ENCODE assay signal across 16 cellular contexts in genomic region chr3:116342499-116342898, GRCh38.
DNase-seq lines count a peak whose midpoint lies in the region; ATAC-seq and TF ChIP-seq lines count a peak whose summit lies in the region.
"Had no signal": no experiment of that assay in that cellular context is flagged by ENCODE, and none has a peak within 500 bp of the region (broad histone marks: within the 10 kb centered on the region; RNA-seq: fewer than 3 reads in every experiment).

No MANE protein-coding gene starts in this region.

- peaks cover 31% of the 10 kb centered on the region for H3K4me1 Mint-ChIP-seq in GM23338
- H3K4me1 Mint-ChIP-seq: CD4-positive, alpha-beta memory T cell had no signal

- intact Hi-C loops in head of caudate nucleus (cut with DNase I) (no loop called here), sigmoid colon (cut with DNase I) (no loop called here)

- H3K4me2 ChIP-seq in GM23338 (peak overlapping the region; percentile 65), smooth muscle cell (peak overlapping the region; percentile 2)
- H3K4me2 ChIP-seq: KMS-11 had no signal

- in situ Hi-C loops in SK-MEL-5 (cut with HindIII; ENCODE audit: low pct_unique_long_range_greater_than_20kb, low sequenced_read_pairs) = no loop called here

- H3K4me3 Mint-ChIP-seq in GM23338 = no peak overlapping the region
- H3K4me3 Mint-ChIP-seq: CD4-positive, alpha-beta memory T cell had no signal

- no peak overlapping the region for H2AFZ ChIP-seq in GM23338
- H2AFZ ChIP-seq in smooth muscle cell (ENCODE audit: low read depth) = no peak overlapping the region

- no peak overlapping the region for H3K27ac Mint-ChIP-seq in GM23338
- H3K27ac Mint-ChIP-seq: CD4-positive, alpha-beta memory T cell had no signal

- no peaks in the 10 kb centered on the region for H3K9me3 ChIP-seq in smooth muscle cell (replicated peaks; ENCODE audit: low read depth)
- no peaks in the 10 kb centered on the region for H3K9me3 ChIP-seq in sigmoid colon
- H3K9me3 ChIP-seq: BE2C, HAP-1 had no signal

- WGBS in smooth muscle cell (ENCODE audit: low lambda C conversion rate) = 48% methylated on average over 2 of the region's 2 CpGs
- 56 to 67% methylated on average over 2 of the region's 2 CpGs for WGBS in sigmoid colon, 2 donors

- H3K4me3 ChIP-seq in GM12865 (ENCODE audit: low read depth, low read length) = no peak overlapping the region
- no peak overlapping the region for H3K4me3 ChIP-seq in GM23338
- no peak overlapping the region for H3K4me3 ChIP-seq in smooth muscle cell
- H3K4me3 ChIP-seq in sigmoid colon = no peak overlapping the region
- H3K4me3 ChIP-seq: HAP-1 had no signal

- H3F3A ChIP-seq in GM23338 (replicated peaks; ENCODE audit: low read depth) (no peaks in the 10 kb centered on the region), smooth muscle cell (ENCODE audit: low read depth) (no peaks in the 10 kb centered on the region)

- H3K79me2 ChIP-seq in GM23338 (replicated peaks; ENCODE audit: insufficient read depth) (no peaks in the 10 kb centered on the region), smooth muscle cell (ENCODE audit: low read depth) (no peaks in the 10 kb centered on the region)

- H3K36me3 Mint-ChIP-seq in GM23338 (ENCODE audit: low read depth) = no peaks in the 10 kb centered on the region
- H3K36me3 Mint-ChIP-seq: CD4-positive, alpha-beta memory T cell had no signal

- DNase-seq in GM12865 (ENCODE audit: low read depth) (peak; percentile 6), GM23338 (ENCODE audit: low spot score) (no peak), SK-MEL-5 (ENCODE audit: low read depth, low spot score) (peak; percentile 59), smooth muscle cell (lab: John Stamatoyannopoulos, UW; ENCODE audit: unreplicated experiment) (no peak), head of caudate nucleus (no peak), sigmoid colon (no peak)
- DNase-seq in stimulated activated CD4-positive, alpha-beta T cell treated with anti-CD3 and anti-CD28 coated beads, Interleukin-2, amount 100 ng/mL, for 48 hours = no peak
- DNase-seq: BE2C; CD4-positive, alpha-beta memory T cell; DMS153; DND-41; GOT3 had no signal

- no peak for TF ChIP-seq POLR2A in sigmoid colon (IDR thresholded peaks at IDR 0.05)

- no peaks in the 10 kb centered on the region for H3K9me2 ChIP-seq in GM23338 (ENCODE audit: insufficient read depth)

- H3K27ac ChIP-seq in GM23338 (ENCODE audit: low read depth) (no peak overlapping the region), smooth muscle cell (ENCODE audit: low read depth) (peak overlapping the region; percentile 2), sigmoid colon (no peak overlapping the region)
- H3K27ac ChIP-seq: C4-2B, KMS-11 had no signal

- TF ChIP-seq CTCF in GM12865 (IDR thresholded peaks at IDR 0.05; ENCODE audit: insufficient read depth, low read depth, low read length, missing control alignments) (no peak), GM23338 (conservative IDR thresholded peaks at IDR 0.05; ENCODE audit: low read depth in 2 of 2) (no peak), smooth muscle cell (IDR thresholded peaks at IDR 0.05; ENCODE audit: borderline replicate concordance, insufficient read depth, poor library complexity, severe bottlenecking) (no peak), sigmoid colon (IDR thresholded peaks at IDR 0.05) (no peak)

- ATAC-seq in GM23338 = no peak
- ATAC-seq: HepG2 had no signal

- no peak for TF ChIP-seq EP300 in sigmoid colon (IDR thresholded peaks at IDR 0.05)

- H3K36me3 ChIP-seq in GM23338 (ENCODE audit: insufficient read depth) (no peaks in the 10 kb centered on the region), smooth muscle cell (ENCODE audit: low read depth) (no peaks in the 10 kb centered on the region), sigmoid colon (no peaks in the 10 kb centered on the region)
- H3K36me3 ChIP-seq: BE2C, HAP-1 had no signal

- H3K4me1 ChIP-seq in GM23338 (ENCODE audit: insufficient read depth) = peaks cover 46% of the 10 kb centered on the region
- H3K4me1 ChIP-seq in smooth muscle cell (ENCODE audit: low read depth) = peaks cover 4% of the 10 kb centered on the region
- H3K4me1 ChIP-seq in sigmoid colon = peaks cover 0 to 23% (median 13%) of the 10 kb centered on the region in 4 donors
- H3K4me1 ChIP-seq: HAP-1 had no signal

- no peaks in the 10 kb centered on the region for H3K27me3 Mint-ChIP-seq in GM23338 (ENCODE audit: insufficient read depth, low read depth, poor library complexity)
- H3K27me3 Mint-ChIP-seq: CD4-positive, alpha-beta memory T cell had no signal

- H3K9me3 Mint-ChIP-seq in GM23338 = no peaks in the 10 kb centered on the region

- no peak overlapping the region for H3K9ac ChIP-seq in smooth muscle cell (ENCODE audit: low read depth)
- H3K9ac ChIP-seq: KMS-11 had no signal

- H3K27me3 ChIP-seq in GM23338 (ENCODE audit: insufficient read depth) (peaks cover 4% of the 10 kb centered on the region; the same call in 1 of the 2 replicates), smooth muscle cell (ENCODE audit: low read depth) (no peaks in the 10 kb centered on the region), sigmoid colon (no peaks in the 10 kb centered on the region)
- H3K27me3 ChIP-seq: BE2C had no signal

- no peaks in the 10 kb centered on the region for H4K20me1 ChIP-seq in GM23338 (replicated peaks; ENCODE audit: insufficient read depth)
- no peaks in the 10 kb centered on the region for H4K20me1 ChIP-seq in smooth muscle cell (ENCODE audit: low read depth)

TF ChIP-seq in GM23338, 12 proteins besides CTCF, POLR2A, EP300 and RAD21:
- TF ChIP-seq NANOG (IDR thresholded peaks at IDR 0.05; ENCODE audit: borderline replicate concordance) = no peak
- no peak for TF ChIP-seq EZH2 (IDR thresholded peaks at IDR 0.05; ENCODE audit: low read depth, unreplicated experiment)
- TF ChIP-seq, protein P1, sequence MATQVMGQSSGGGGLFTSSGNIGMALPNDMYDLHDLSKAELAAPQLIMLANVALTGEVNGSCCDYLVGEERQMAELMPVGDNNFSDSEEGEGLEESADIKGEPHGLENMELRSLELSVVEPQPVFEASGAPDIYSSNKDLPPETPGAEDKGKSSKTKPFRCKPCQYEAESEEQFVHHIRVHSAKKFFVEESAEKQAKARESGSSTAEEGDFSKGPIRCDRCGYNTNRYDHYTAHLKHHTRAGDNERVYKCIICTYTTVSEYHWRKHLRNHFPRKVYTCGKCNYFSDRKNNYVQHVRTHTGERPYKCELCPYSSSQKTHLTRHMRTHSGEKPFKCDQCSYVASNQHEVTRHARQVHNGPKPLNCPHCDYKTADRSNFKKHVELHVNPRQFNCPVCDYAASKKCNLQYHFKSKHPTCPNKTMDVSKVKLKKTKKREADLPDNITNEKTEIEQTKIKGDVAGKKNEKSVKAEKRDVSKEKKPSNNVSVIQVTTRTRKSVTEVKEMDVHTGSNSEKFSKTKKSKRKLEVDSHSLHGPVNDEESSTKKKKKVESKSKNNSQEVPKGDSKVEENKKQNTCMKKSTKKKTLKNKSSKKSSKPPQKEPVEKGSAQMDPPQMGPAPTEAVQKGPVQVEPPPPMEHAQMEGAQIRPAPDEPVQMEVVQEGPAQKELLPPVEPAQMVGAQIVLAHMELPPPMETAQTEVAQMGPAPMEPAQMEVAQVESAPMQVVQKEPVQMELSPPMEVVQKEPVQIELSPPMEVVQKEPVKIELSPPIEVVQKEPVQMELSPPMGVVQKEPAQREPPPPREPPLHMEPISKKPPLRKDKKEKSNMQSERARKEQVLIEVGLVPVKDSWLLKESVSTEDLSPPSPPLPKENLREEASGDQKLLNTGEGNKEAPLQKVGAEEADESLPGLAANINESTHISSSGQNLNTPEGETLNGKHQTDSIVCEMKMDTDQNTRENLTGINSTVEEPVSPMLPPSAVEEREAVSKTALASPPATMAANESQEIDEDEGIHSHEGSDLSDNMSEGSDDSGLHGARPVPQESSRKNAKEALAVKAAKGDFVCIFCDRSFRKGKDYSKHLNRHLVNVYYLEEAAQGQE (IDR thresholded peaks at IDR 0.05; ENCODE audit: unreplicated experiment) = no peak

Comparison
In these comparisons a context has a peak if more than half of its experiments do, and no peak if none do; other contexts are left out.
1. DNase-seq: peak in GM12865 (single experiment) and SK-MEL-5 (single experiment); none in GM23338 (single experiment), smooth muscle cell (single experiment), head of caudate nucleus (0 of 42), stimulated activated CD4-positive, alpha-beta T cell treated with anti-CD3 and anti-CD28 coated beads, Interleukin-2, amount 100 ng/mL, for 48 hours (0 of 2) and sigmoid colon (single experiment).